In genomic region chr17:36652716-36653115, GRCh38 we compare ENCODE assay signal across 13 cellular contexts. TPM values are rescaled to one million over a fixed set of nuclear protein-coding genes. Genes with fewer than 3 reads are reported as not detected.
"Had no signal": no experiment of that assay in that cellular context is flagged by ENCODE, and none has a peak within 500 bp of the region (broad histone marks: within the 10 kb centered on the region; RNA-seq: fewer than 3 reads in every experiment).

No MANE protein-coding gene starts in this region.

- H3K27me3 ChIP-seq: ascending aorta, pancreas, thyroid gland had no signal

- H3K36me3 ChIP-seq: ascending aorta, lower lobe of right lung, pancreas, thyroid gland had no signal

- ATAC-seq: activated T-cell treated with anti-CD3 and anti-CD28 coated beads, Interleukin-2, amount 50 U/mL, for 4 hours; lower lobe of right lung; pancreas; T-helper 17 cell had no signal

- H3K9me3 ChIP-seq: ascending aorta, lower lobe of right lung, pancreas, thyroid gland had no signal

- H3K4me1 ChIP-seq: ascending aorta, pancreas had no signal

- DNase-seq: activated effector memory CD4-positive, alpha-beta T cell treated with anti-CD3 and anti-CD28 coated beads, Interleukin-2, amount 50 U/mL, for 16 hours; activated naive CD8-positive, alpha-beta T cell treated with anti-CD3 and anti-CD28 coated beads for 36 hours; activated T-cell treated with anti-CD3 and anti-CD28 coated beads, Interleukin-2, amount 50 U/mL, for 4 hours; hypothalamus; lower lobe of right lung; midbrain; naive B cell; pancreas; retina; T-helper 17 cell; thyroid gland had no signal

- H3K27ac ChIP-seq: ascending aorta, lower lobe of right lung, pancreas, skin epidermis, thyroid gland had no signal

- H3K4me3 ChIP-seq: ascending aorta, lower lobe of right lung, pancreas, skin epidermis, thyroid gland had no signal

RNA-seq across cellular contexts. Expression of gene MRM1, which starts 51.3 kb away (rescaled TPM):
- total RNA-seq: ascending aorta had no signal
